Comparison of ENCODE assay signal across 8 cellular contexts in the genomic region with DNA sequence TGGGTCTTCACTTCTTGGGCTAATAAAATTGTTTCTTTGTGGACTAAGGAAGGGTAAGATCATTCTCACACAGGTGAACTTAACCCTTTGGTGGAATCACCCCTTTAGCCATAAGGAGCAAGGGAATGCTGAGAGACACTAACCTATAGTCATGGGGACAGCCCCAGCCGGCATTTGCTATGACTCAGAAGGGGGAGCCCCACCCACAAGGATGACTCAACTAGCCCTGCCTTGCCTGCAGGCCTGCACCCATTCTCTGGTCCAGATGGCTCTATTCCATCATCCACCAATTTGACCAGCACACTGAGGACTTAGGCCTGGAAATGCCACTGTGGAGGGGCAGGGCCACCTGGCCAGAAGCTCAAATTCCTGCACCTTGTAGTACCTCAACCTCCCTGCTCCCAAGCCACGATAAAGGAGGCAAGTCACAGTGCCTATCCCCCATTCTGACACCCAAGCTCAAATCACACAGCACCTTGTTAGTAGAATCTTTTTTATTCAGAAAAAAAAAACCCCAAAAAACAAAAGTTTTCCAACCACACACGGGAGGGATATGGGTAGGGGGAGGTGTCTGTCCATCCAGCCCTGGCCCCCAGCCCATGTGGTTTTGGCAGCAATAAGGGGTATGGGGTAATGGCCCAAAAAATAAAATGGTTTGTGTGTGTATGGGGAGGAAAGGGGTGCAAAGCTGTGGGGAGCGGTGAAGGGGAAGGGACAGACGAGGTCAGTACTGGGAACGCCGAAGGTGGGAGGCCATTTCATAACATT. TPM values are rescaled to one million over a fixed set of nuclear protein-coding genes. Genes with fewer than 3 reads are reported as not detected.
DNase-seq lines count a peak whose midpoint lies in the region; ATAC-seq and TF ChIP-seq lines count a peak whose summit lies in the region.

No MANE protein-coding gene starts in this region.

- H3K27ac Mint-ChIP-seq in CD14-positive monocyte, result peak overlapping the region; percentile 95 to 99 (median 97)

- H3K27me3 ChIP-seq in adipocyte (replicated peaks; ENCODE audit: control insufficient read depth, insufficient read depth, low read length) (no peaks in the 10 kb centered on the region), hepatocyte (no peaks in the 10 kb centered on the region)

- peak; percentile 25 for ATAC-seq in HG02852 (IDR thresholded peaks at IDR 0.05; ENCODE audit: unreplicated experiment)

- peaks cover 21% of the 10 kb centered on the region for H4K20me1 ChIP-seq in hepatocyte (ENCODE audit: insufficient read depth, poor library complexity, severe bottlenecking)

- peaks cover 44% of the 10 kb centered on the region for H3K36me3 ChIP-seq in adipocyte (ENCODE audit: control insufficient read depth, insufficient read depth, low read length, severe bottlenecking)
- H3K36me3 ChIP-seq in hepatocyte (replicated peaks; ENCODE audit: insufficient read depth, low read depth), result no peaks in the 10 kb centered on the region

- H3K9me3 ChIP-seq in adipocyte (ENCODE audit: control insufficient read depth, low read length) (no peaks in the 10 kb centered on the region), hepatocyte (ENCODE audit: low read depth) (no peaks in the 10 kb centered on the region)

- peaks cover 44 to 51% of the 10 kb centered on the region in 2 donors for H3K36me3 Mint-ChIP-seq in CD14-positive monocyte

- H3K9me2 ChIP-seq in hepatocyte (replicated peaks; ENCODE audit: insufficient read depth), result no peaks in the 10 kb centered on the region

- H3K27me3 Mint-ChIP-seq in CD14-positive monocyte (ENCODE audit: low read depth in 3 of 3), result peaks cover 0 to 5% (median 0%) of the 10 kb centered on the region in 3 donors

- DNase-seq in CD14-positive monocyte (ENCODE audit: low spot score), result peak; percentile 92
- peak; percentile 91 for DNase-seq in SW480 (ENCODE audit: low spot score)
- peak; percentile 92 for DNase-seq in adipocyte (ENCODE audit: low read depth)
- DNase-seq in hepatocyte (ENCODE audit: low spot score), result peak; percentile 82
- peak; percentile 74 to 87 for DNase-seq in stimulated activated CD4-positive, alpha-beta T cell treated with anti-CD3 and anti-CD28 coated beads, Interleukin-12 subunit alpha, Interleukin-12 subunit beta, amount 100 ng/mL, for 24 hours (ENCODE audit: low read depth in 2 of 2)
- DNase-seq in NCI-H1417 treated with DMSO at 0.1 percent for 48 hours (lab: John Stamatoyannopoulos, UW), result no peak
- DNase-seq in NCI-H1694 (lab: John Stamatoyannopoulos, UW), result no peak

- H2AFZ ChIP-seq in hepatocyte, result no peak overlapping the region

- no peak for TF ChIP-seq CTCF in CD14-positive monocyte (IDR thresholded peaks at IDR 0.05)
- TF ChIP-seq CTCF in hepatocyte (IDR thresholded peaks at IDR 0.05; ENCODE audit: poor library complexity), result no peak

- no peaks in the 10 kb centered on the region for H3K9me3 Mint-ChIP-seq in CD14-positive monocyte

- 70% methylated on average over 7 of the region's 7 CpGs for WGBS in hepatocyte (ENCODE audit: low lambda C conversion rate, missing lambda C conversion rate)

- peaks cover 68% of the 10 kb centered on the region for H3K4me1 Mint-ChIP-seq in CD14-positive monocyte

- peak overlapping the region; percentile 100 for H3K9ac ChIP-seq in adipocyte (ENCODE audit: low read length)

- H3K4me3 ChIP-seq in adipocyte (ENCODE audit: low read length) (peak overlapping the region; percentile 98), hepatocyte (no peak overlapping the region)

- peak overlapping the region; percentile 100 for H3K27ac ChIP-seq in hepatocyte

- peak overlapping the region; percentile 86 for H3K4me2 ChIP-seq in hepatocyte

- H3K4me3 Mint-ChIP-seq in CD14-positive monocyte, result peak overlapping the region; percentile 68 to 86

- H3K4me1 ChIP-seq in adipocyte (ENCODE audit: control insufficient read depth, insufficient read depth, low read length), result peaks cover 47% of the 10 kb centered on the region
- H3K4me1 ChIP-seq in hepatocyte (ENCODE audit: insufficient read depth), result peaks cover 31% of the 10 kb centered on the region

- H3K79me2 ChIP-seq in hepatocyte, result peaks cover 66% of the 10 kb centered on the region

- intact Hi-C loops in CD14-positive monocyte (cut with micrococcal nuclease), result loop anchor here in 1 of 2 donors (5.0 kb wide), 2 partner anchors 43 to 178 kb away; partner anchors contain the start of gene CHRNE

RNA-seq across cellular contexts. Expression of gene PFN1, which starts 3.0 kb away (rescaled TPM):
- 1,000 to 10,000 TPM; 1,582 to 1,613 TPM for polyA plus RNA-seq in CD14-positive monocyte
- 244 and 280 TPM in 2 replicates for total RNA-seq in hepatocyte
- polyA plus RNA-seq in hepatocyte, result 706 and 713 TPM in 2 replicates

RNA-seq across cellular contexts. Expression of gene RNF167, which starts 5.3 kb away (rescaled TPM):
- polyA plus RNA-seq in CD14-positive monocyte (10 to 100 TPM; 17.2 to 20.6 TPM), hepatocyte (66.5 and 75.3 TPM in 2 replicates)
- 59.2 and 65.1 TPM in 2 replicates for total RNA-seq in hepatocyte

RNA-seq across cellular contexts. Expression of gene SLC25A11, which starts 5.5 kb away (rescaled TPM):
- 100 to 1,000 TPM; 111 to 138 TPM for polyA plus RNA-seq in CD14-positive monocyte
- 42.9 and 59.5 TPM in 2 replicates for total RNA-seq in hepatocyte
- 78.7 and 84.8 TPM in 2 replicates for polyA plus RNA-seq in hepatocyte

RNA-seq across cellular contexts. Expression of gene ENO3, which starts 5.6 kb away (rescaled TPM):
- polyA plus RNA-seq in CD14-positive monocyte, result under 1 TPM; 0.36 to 0.60 TPM
- 16.3 and 18.7 TPM in 2 replicates for total RNA-seq in hepatocyte
- 30.2 and 40.4 TPM in 2 replicates for polyA plus RNA-seq in hepatocyte

RNA-seq across cellular contexts. Expression of gene GP1BA, which starts 13.3 kb away (rescaled TPM):
- polyA plus RNA-seq in CD14-positive monocyte, result under 1 TPM; 0.24 to 0.29 TPM
- total RNA-seq in hepatocyte, result not detected in 2 replicates
- 0.06 TPM in 1 of 2 replicates, not detected in the other for polyA plus RNA-seq in hepatocyte

Comparison
In these comparisons a context has a peak if more than half of its experiments do, and no peak if none do; other contexts are left out.
1. DNase-seq: peak in CD14-positive monocyte (single experiment), SW480 (single experiment), adipocyte (single experiment), hepatocyte (single experiment) and stimulated activated CD4-positive, alpha-beta T cell treated with anti-CD3 and anti-CD28 coated beads, Interleukin-12 subunit alpha, Interleukin-12 subunit beta, amount 100 ng/mL, for 24 hours (2 of 2); none in NCI-H1417 treated with DMSO at 0.1 percent for 48 hours (single experiment) and NCI-H1694 (single experiment).